ENCODE assay signal across 18 cellular contexts in the genomic region with DNA sequence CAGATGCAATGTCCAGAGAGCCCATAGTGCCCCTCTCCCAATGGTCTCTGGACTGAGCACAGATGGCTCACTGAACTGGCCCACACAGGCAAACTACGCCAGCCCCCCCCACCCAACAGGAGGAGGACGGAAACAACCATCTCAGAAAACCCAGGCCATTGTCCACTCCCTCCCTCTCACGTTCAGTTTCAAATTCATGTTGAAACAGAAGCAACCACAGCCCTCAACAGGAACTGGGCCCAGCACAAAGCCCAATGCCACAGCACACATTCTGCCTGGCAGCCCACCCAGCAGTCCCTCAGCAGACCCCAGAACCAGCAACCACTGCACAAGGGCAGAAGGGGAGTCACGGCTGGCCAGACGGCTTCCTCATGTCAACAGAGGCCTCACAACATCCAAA. TPM values are rescaled to one million over a fixed set of nuclear protein-coding genes. Genes with fewer than 3 reads are reported as not detected.
A peak's percentile ranks its signal among the peaks of the same experiment; 100 is the strongest.
DNase-seq lines count a peak whose midpoint lies in the region; ATAC-seq and TF ChIP-seq lines count a peak whose summit lies in the region.
"Had no signal": no experiment of that assay in that cellular context is flagged by ENCODE, and none has a peak within 500 bp of the region (broad histone marks: within the 10 kb centered on the region; RNA-seq: fewer than 3 reads in every experiment).

No MANE protein-coding gene starts in this region.

- H3F3A ChIP-seq in OCI-LY1 (ENCODE audit: insufficient read depth, low read length) (no peaks in the 10 kb centered on the region; the same call in 1 of the 2 replicates), neural progenitor cell (ENCODE audit: low read depth) (peaks cover 3% of the 10 kb centered on the region)

- peak overlapping the region; percentile 76 for H3K27ac Mint-ChIP-seq in T-helper 2 cell treated with Interferon-gamma antibody and Interleukin-4, amounts not matched to agents 5 μg/mL and 100 μg/mL, for 36 hours
- H3K27ac Mint-ChIP-seq in activated naive CD8-positive, alpha-beta T cell treated with anti-CD3 and anti-CD28 coated beads, Interleukin-2, amount 50 U/mL, for 24 hours: peak overlapping the region; percentile 86
- H3K27ac Mint-ChIP-seq in neural progenitor cell: peak overlapping the region; percentile 76
- H3K27ac Mint-ChIP-seq: mesothelial cell of epicardium had no signal

- no peaks in the 10 kb centered on the region for H3K27me3 ChIP-seq in OCI-LY1 (ENCODE audit: insufficient read depth, low read length)
- H3K27me3 ChIP-seq in neural progenitor cell: no peaks in the 10 kb centered on the region
- peaks cover 10% of the 10 kb centered on the region for H3K27me3 ChIP-seq in left ventricle myocardium inferior (ENCODE audit: low read depth)
- H3K27me3 ChIP-seq in testis: no peaks in the 10 kb centered on the region
- H3K27me3 ChIP-seq: right lobe of liver, SJCRH30 had no signal

- H4K20me1 ChIP-seq in OCI-LY1 (ENCODE audit: insufficient read depth, low read length): no peaks in the 10 kb centered on the region
- H4K20me1 ChIP-seq in neural progenitor cell (ENCODE audit: low read depth): peaks cover 84% of the 10 kb centered on the region

- H3K4me3 ChIP-seq in OCI-LY1 (ENCODE audit: low read depth, low read length, poor library complexity, severe bottlenecking) (no peak overlapping the region), neural progenitor cell (no peak overlapping the region), left ventricle myocardium inferior (no peak overlapping the region), testis (no peak overlapping the region)
- H3K4me3 ChIP-seq: right lobe of liver, SJCRH30, tibial nerve had no signal

- intact Hi-C loops in left ventricle myocardium inferior (cut with micrococcal nuclease): no loop called here
- intact Hi-C loops in testis (cut with DNase I; ENCODE audit: low total_unique reads): no loop called here

- no peak overlapping the region for H2AFZ ChIP-seq in OCI-LY1 (ENCODE audit: low read length)
- H2AFZ ChIP-seq in neural progenitor cell (replicated peaks): no peak overlapping the region

- H3K27ac ChIP-seq in OCI-LY1 (ENCODE audit: low read depth, low read length, poor library complexity, severe bottlenecking) (peak overlapping the region; percentile 37), neural progenitor cell (no peak overlapping the region), left ventricle myocardium inferior (replicated peaks) (no peak overlapping the region), testis (no peak overlapping the region)
- H3K27ac ChIP-seq: C4-2B, right lobe of liver, SJCRH30, tibial nerve had no signal

- H3K9ac ChIP-seq in OCI-LY1 (ENCODE audit: low read length) (no peak overlapping the region), neural progenitor cell (no peak overlapping the region)

- WGBS in testis, 2 donors: 87 to 95% methylated on average over 3 to 5 of the region's 5 CpGs

- H3K9me3 ChIP-seq in OCI-LY1 (ENCODE audit: low read length) (no peaks in the 10 kb centered on the region), neural progenitor cell (ENCODE audit: low read depth) (no peaks in the 10 kb centered on the region), left ventricle myocardium inferior (replicated peaks) (no peaks in the 10 kb centered on the region), testis (no peaks in the 10 kb centered on the region)
- H3K9me3 ChIP-seq: right lobe of liver, SJCRH30, tibial nerve had no signal

- H3K4me2 ChIP-seq in OCI-LY1 (ENCODE audit: low read length) (peak overlapping the region; percentile 22; the same call in 1 of the 2 replicates), neural progenitor cell (no peak overlapping the region)

- H3K9me2 ChIP-seq in OCI-LY1 (ENCODE audit: low read depth, low read length): no peaks in the 10 kb centered on the region

- H3K27me3 Mint-ChIP-seq in T-helper 2 cell treated with Interferon-gamma antibody and Interleukin-4, amounts not matched to agents 5 μg/mL and 100 μg/mL, for 36 hours (ENCODE audit: low read depth): no peaks in the 10 kb centered on the region
- no peaks in the 10 kb centered on the region for H3K27me3 Mint-ChIP-seq in activated naive CD8-positive, alpha-beta T cell treated with anti-CD3 and anti-CD28 coated beads, Interleukin-2, amount 50 U/mL, for 24 hours
- H3K27me3 Mint-ChIP-seq in neural progenitor cell (ENCODE audit: insufficient read depth, low read depth): no peaks in the 10 kb centered on the region

- peaks cover 85% of the 10 kb centered on the region for H3K4me1 Mint-ChIP-seq in T-helper 2 cell treated with Interferon-gamma antibody and Interleukin-4, amounts not matched to agents 5 μg/mL and 100 μg/mL, for 36 hours (ENCODE audit: low read depth)
- H3K4me1 Mint-ChIP-seq in activated naive CD8-positive, alpha-beta T cell treated with anti-CD3 and anti-CD28 coated beads, Interleukin-2, amount 50 U/mL, for 24 hours: peaks cover 100% of the 10 kb centered on the region
- H3K4me1 Mint-ChIP-seq in neural progenitor cell: peaks cover 20% of the 10 kb centered on the region

- H3K36me3 Mint-ChIP-seq in T-helper 2 cell treated with Interferon-gamma antibody and Interleukin-4, amounts not matched to agents 5 μg/mL and 100 μg/mL, for 36 hours (ENCODE audit: low read depth): peaks cover 79% of the 10 kb centered on the region
- peaks cover 35% of the 10 kb centered on the region for H3K36me3 Mint-ChIP-seq in activated naive CD8-positive, alpha-beta T cell treated with anti-CD3 and anti-CD28 coated beads, Interleukin-2, amount 50 U/mL, for 24 hours (ENCODE audit: low read depth)
- peaks cover 43% of the 10 kb centered on the region for H3K36me3 Mint-ChIP-seq in neural progenitor cell

- peak overlapping the region; percentile 72 for H3K4me3 Mint-ChIP-seq in T-helper 2 cell treated with Interferon-gamma antibody and Interleukin-4, amounts not matched to agents 5 μg/mL and 100 μg/mL, for 36 hours
- no peak overlapping the region for H3K4me3 Mint-ChIP-seq in activated naive CD8-positive, alpha-beta T cell treated with anti-CD3 and anti-CD28 coated beads, Interleukin-2, amount 50 U/mL, for 24 hours
- no peak overlapping the region for H3K4me3 Mint-ChIP-seq in neural progenitor cell
- H3K4me3 Mint-ChIP-seq: mesothelial cell of epicardium had no signal

- no peak for DNase-seq in T-helper 2 cell treated with Interferon-gamma antibody and Interleukin-4, amounts not matched to agents 5 μg/mL and 100 μg/mL, for 36 hours (ENCODE audit: low spot score)
- no peak for DNase-seq in T-helper 2 cell
- DNase-seq in activated naive CD8-positive, alpha-beta T cell treated with anti-CD3 and anti-CD28 coated beads, Interleukin-2, amount 50 U/mL, for 24 hours: no peak
- DNase-seq in neural progenitor cell (ENCODE audit: low spot score): no peak
- DNase-seq in activated gamma-delta T cell treated with Interleukin-2 at 50 U/mL for 16 hours: no peak
- no peak for DNase-seq in left ventricle myocardium inferior
- no peak for DNase-seq in testis
- DNase-seq: 8988T, anterior cingulate cortex, cortex of kidney, islet precursor cell, NCI-H226, right lobe of liver, SJCRH30 had no signal

- no peak for ATAC-seq in activated naive CD8-positive, alpha-beta T cell treated with anti-CD3 and anti-CD28 coated beads, Interleukin-2, amount 50 U/mL, for 24 hours
- ATAC-seq: right lobe of liver had no signal

- H3K4me1 ChIP-seq in OCI-LY1 (ENCODE audit: insufficient read depth, low read length, severe bottlenecking): peaks cover 99% of the 10 kb centered on the region
- peaks cover 12% of the 10 kb centered on the region for H3K4me1 ChIP-seq in neural progenitor cell
- peaks cover 18% of the 10 kb centered on the region for H3K4me1 ChIP-seq in left ventricle myocardium inferior
- H3K4me1 ChIP-seq in testis: peaks cover 11% of the 10 kb centered on the region
- H3K4me1 ChIP-seq: right lobe of liver, SJCRH30 had no signal

- H3K36me3 ChIP-seq in OCI-LY1 (ENCODE audit: insufficient read depth, low read length) (peaks cover 67% of the 10 kb centered on the region), neural progenitor cell (no peaks in the 10 kb centered on the region), left ventricle myocardium inferior (no peaks in the 10 kb centered on the region), testis (ENCODE audit: low read depth, missing control alignments) (no peaks in the 10 kb centered on the region)
- H3K36me3 ChIP-seq: right lobe of liver, SJCRH30, tibial nerve had no signal

- no peak for TF ChIP-seq POLR2A in testis (IDR thresholded peaks at IDR 0.05)

- no peaks in the 10 kb centered on the region for H3K9me3 Mint-ChIP-seq in T-helper 2 cell treated with Interferon-gamma antibody and Interleukin-4, amounts not matched to agents 5 μg/mL and 100 μg/mL, for 36 hours
- H3K9me3 Mint-ChIP-seq in activated naive CD8-positive, alpha-beta T cell treated with anti-CD3 and anti-CD28 coated beads, Interleukin-2, amount 50 U/mL, for 24 hours: no peaks in the 10 kb centered on the region
- peaks cover 4% of the 10 kb centered on the region for H3K9me3 Mint-ChIP-seq in neural progenitor cell
- H3K9me3 Mint-ChIP-seq: mesothelial cell of epicardium had no signal

- TF ChIP-seq CTCF in OCI-LY1 (IDR thresholded peaks at IDR 0.05; ENCODE audit: low read length) (no peak), neural progenitor cell (IDR thresholded peaks at IDR 0.05) (no peak), left ventricle myocardium inferior (IDR thresholded peaks at IDR 0.05; ENCODE audit: borderline replicate concordance) (no peak), testis (IDR thresholded peaks at IDR 0.05) (no peak)

- H3K79me2 ChIP-seq in OCI-LY1 (ENCODE audit: insufficient read depth, low read length) (peaks cover 98% of the 10 kb centered on the region), neural progenitor cell (ENCODE audit: low read depth) (peaks cover 100% of the 10 kb centered on the region)

RNA-seq across cellular contexts. Expression of a gene that starts 10.6 kb away (rescaled TPM):
- total RNA-seq in neural progenitor cell (ENCODE audit: low replicate concordance) (17.8 and 34.8 TPM in 2 replicates), left ventricle myocardium inferior (2.8 TPM), testis (10 to 100 TPM; 47.4 to 51.3 TPM)
- polyA plus RNA-seq in testis (ENCODE audit: insufficient read depth, low read depth, low replicate concordance): 36.5 TPM
